ENCODE assay signal across 8 cellular contexts in genomic region chr2:26244479-26245230, GRCh38. TPM values are rescaled to one million over a fixed set of nuclear protein-coding genes. Genes with fewer than 3 reads are reported as not detected.
DNase-seq lines count a peak whose midpoint lies in the region; ATAC-seq and TF ChIP-seq lines count a peak whose summit lies in the region.

HADHA (minus strand) TSS chr2:26244632; CDS start chr2:26244596, 36 bp downstream.
HADHB (plus strand) TSS chr2:26244939; CDS start chr2:26254255, 9,316 bp downstream.

- TF ChIP-seq CTCF in Panc1 (IDR thresholded peaks at IDR 0.05) (peak; percentile 37; the same call in 1 of the 2 replicates), esophagus muscularis mucosa (IDR thresholded peaks at IDR 0.05) (peak; percentile 23 to 46 (median 30))

- BruUV-seq in Panc1 (replicated peaks; lab: Mats Ljungman, UMichigan): no TSS peak

- H3K4me1 ChIP-seq in Panc1 (ENCODE audit: control insufficient read depth, insufficient read depth, low read length) (peaks cover 30% of the 10 kb centered on the region), esophagus muscularis mucosa (peaks cover 33 to 78% (median 72%) of the 10 kb centered on the region in 4 donors)

- intact Hi-C loops in Panc1 (cut with micrococcal nuclease; ENCODE audit: unreplicated experiment): loop anchor here (10.0 kb wide), 1 partner anchor 90 kb away; no protein-coding TSS in a partner anchor
- intact Hi-C loops in esophagus muscularis mucosa (cut with DNase I): loop anchor here (2.0 to 5.0 kb wide), 3 partner anchors 33 to 103 kb away; partner anchors contain the start of genes ADGRF3 and SELENOI

- peak within 1 kb of the TSS; percentile 81 for H3K27ac ChIP-seq in Panc1 (ENCODE audit: low read length)
- peak within 1 kb of the TSS; percentile 94 to 98 (median 94) for H3K27ac ChIP-seq in esophagus muscularis mucosa (replicated peaks in 1 of 4)

- peak; percentile 59 for ATAC-seq in GM21576 (IDR thresholded peaks at IDR 0.05; ENCODE audit: unreplicated experiment)
- peak; percentile 95 for ATAC-seq in Panc1
- ATAC-seq in activated T-cell treated with anti-CD3 and anti-CD28 coated beads, Interleukin-2, amount 50 U/mL, for 4 hours: peak; percentile 87 to 90

- peaks cover 58% of the 10 kb centered on the region for H3K4me1 Mint-ChIP-seq in activated T-cell treated with anti-CD3 and anti-CD28 coated beads, Interleukin-2, amount 50 U/mL, for 4 hours (ENCODE audit: low read depth)

- peak within 1 kb of the TSS; percentile 98 for H3K4me3 ChIP-seq in Jurkat, Clone E6-1 (ENCODE audit: low read length)
- H3K4me3 ChIP-seq in Panc1 (ENCODE audit: low read depth in 2 of 2, low read length in 2 of 2) (peak within 1 kb of the TSS; percentile 79 to 85), esophagus muscularis mucosa (peak within 1 kb of the TSS; percentile 79 to 91 (median 84))

- CTCF ChIA-PET in Panc1 (lab: Charles Lee): no interaction called here

- H3K27me3 ChIP-seq in Panc1 (ENCODE audit: control insufficient read depth, insufficient read depth, low read length) (no peaks in the 10 kb centered on the region), esophagus muscularis mucosa (no peaks in the 10 kb centered on the region)

- H3K9me3 Mint-ChIP-seq in activated T-cell treated with anti-CD3 and anti-CD28 coated beads, Interleukin-2, amount 50 U/mL, for 4 hours: no peaks in the 10 kb centered on the region

- no peaks in the 10 kb centered on the region for H3K27me3 Mint-ChIP-seq in activated T-cell treated with anti-CD3 and anti-CD28 coated beads, Interleukin-2, amount 50 U/mL, for 4 hours (ENCODE audit: low read depth)

- peak; percentile 83 for DNase-seq in DMS53 treated with DMSO at 0.1 percent for 48 hours (lab: John Stamatoyannopoulos, UW; ENCODE audit: unreplicated experiment)
- peak; percentile 73 for DNase-seq in Jurkat, Clone E6-1 (ENCODE audit: low read depth, low spot score)
- peak; percentile 82 for DNase-seq in Panc1 (ENCODE audit: low read depth, low spot score)
- peak; percentile 75 for DNase-seq in activated T-cell treated with anti-CD3 and anti-CD28 coated beads, Interleukin-2, amount 50 U/mL, for 4 hours
- DNase-seq in esophagus muscularis mucosa (ENCODE audit: extremely low spot score): peak; percentile 97
- peak; percentile 92 for DNase-seq in myocyte (ENCODE audit: low read depth)
- peak; percentile 76 to 80 for DNase-seq in stimulated activated CD8-positive, alpha-beta memory T cell treated with anti-CD3 and anti-CD28 coated beads, Interleukin-7, amount 100 ng/mL, for 48 hours (ENCODE audit: extremely low read depth in 1 of 2, low read depth in 1 of 2)

- H3K4me3 Mint-ChIP-seq in activated T-cell treated with anti-CD3 and anti-CD28 coated beads, Interleukin-2, amount 50 U/mL, for 4 hours: peak within 1 kb of the TSS; percentile 98

- TF ChIP-seq POLR2A in esophagus muscularis mucosa (IDR thresholded peaks at IDR 0.05; ENCODE audit: low read depth): peak; percentile 80

- POLR2A ChIA-PET in Panc1 (lab: Charles Lee): interaction anchor here (0.6 kb wide), 3 partner anchors 15 to 355 kb away, joined by 3 to 17 read pairs (median 13); partner anchors contain the start of gene GAREM2

- no peaks in the 10 kb centered on the region; the same call in 1 of the 2 replicates for H3K36me3 ChIP-seq in Panc1 (ENCODE audit: control insufficient read depth, insufficient read depth, low read length)
- no peaks in the 10 kb centered on the region for H3K36me3 ChIP-seq in esophagus muscularis mucosa

- in situ Hi-C loops in Panc1 (cut with HindIII; ENCODE audit: low pct_unique_long_range_greater_than_20kb, low sequenced_read_pairs): no loop called here

- peaks cover 5% of the 10 kb centered on the region for H3K36me3 Mint-ChIP-seq in activated T-cell treated with anti-CD3 and anti-CD28 coated beads, Interleukin-2, amount 50 U/mL, for 4 hours (ENCODE audit: insufficient read depth)

- WGBS in esophagus muscularis mucosa: 0% methylated on average over 4 of the region's 51 CpGs

- H3K9me3 ChIP-seq in Panc1 (ENCODE audit: control insufficient read depth, insufficient read depth, low read depth, low read length) (no peaks in the 10 kb centered on the region), esophagus muscularis mucosa (no peaks in the 10 kb centered on the region)

- no peak for TF ChIP-seq EP300 in esophagus muscularis mucosa (IDR thresholded peaks at IDR 0.05)

RNA-seq across cellular contexts. Expression of gene HADHA, which starts in this region (rescaled TPM):
- 138 TPM for polyA plus RNA-seq in Jurkat, Clone E6-1 (2012; ENCODE audit: insufficient read depth, insufficient read length)
- total RNA-seq in Panc1 (2021; ENCODE audit: unreplicated experiment): 148 TPM
- polyA plus RNA-seq in Panc1 (2012; ENCODE audit: insufficient read length): 119 TPM
- total RNA-seq in activated T-cell treated with anti-CD3 and anti-CD28 coated beads, Interleukin-2, amount 50 U/mL, for 4 hours: 10 to 100 TPM; 85.9 to 94.9 (median 87.7) TPM
- total RNA-seq in esophagus muscularis mucosa: 100 to 1,000 TPM; 155 to 266 (median 175) TPM
- 137 and 140 TPM in 2 replicates for total RNA-seq in myocyte
- polyA plus RNA-seq in myocyte (2012): 117 TPM

RNA-seq across cellular contexts. Expression of gene HADHB, which starts in this region (rescaled TPM):
- polyA plus RNA-seq in Jurkat, Clone E6-1 (2012; ENCODE audit: insufficient read depth, insufficient read length): 86.7 TPM
- total RNA-seq in Panc1 (2021; ENCODE audit: unreplicated experiment) (106 TPM), esophagus muscularis mucosa (100 to 1,000 TPM; 163 to 399 (median 192) TPM), myocyte (137 and 148 TPM in 2 replicates)
- 66.6 TPM for polyA plus RNA-seq in Panc1 (2012; ENCODE audit: insufficient read length)
- 10 to 100 TPM; 53.8 to 59.9 (median 55.2) TPM for total RNA-seq in activated T-cell treated with anti-CD3 and anti-CD28 coated beads, Interleukin-2, amount 50 U/mL, for 4 hours
- 137 TPM for polyA plus RNA-seq in myocyte (2012)

Comparison
In these comparisons a context has a peak if more than half of its experiments do, and no peak if none do; other contexts are left out.
1. Peak in every context shown above with its lines: DNase-seq, ATAC-seq, H3K4me3 ChIP-seq and H3K27ac ChIP-seq.